In the genomic region with DNA sequence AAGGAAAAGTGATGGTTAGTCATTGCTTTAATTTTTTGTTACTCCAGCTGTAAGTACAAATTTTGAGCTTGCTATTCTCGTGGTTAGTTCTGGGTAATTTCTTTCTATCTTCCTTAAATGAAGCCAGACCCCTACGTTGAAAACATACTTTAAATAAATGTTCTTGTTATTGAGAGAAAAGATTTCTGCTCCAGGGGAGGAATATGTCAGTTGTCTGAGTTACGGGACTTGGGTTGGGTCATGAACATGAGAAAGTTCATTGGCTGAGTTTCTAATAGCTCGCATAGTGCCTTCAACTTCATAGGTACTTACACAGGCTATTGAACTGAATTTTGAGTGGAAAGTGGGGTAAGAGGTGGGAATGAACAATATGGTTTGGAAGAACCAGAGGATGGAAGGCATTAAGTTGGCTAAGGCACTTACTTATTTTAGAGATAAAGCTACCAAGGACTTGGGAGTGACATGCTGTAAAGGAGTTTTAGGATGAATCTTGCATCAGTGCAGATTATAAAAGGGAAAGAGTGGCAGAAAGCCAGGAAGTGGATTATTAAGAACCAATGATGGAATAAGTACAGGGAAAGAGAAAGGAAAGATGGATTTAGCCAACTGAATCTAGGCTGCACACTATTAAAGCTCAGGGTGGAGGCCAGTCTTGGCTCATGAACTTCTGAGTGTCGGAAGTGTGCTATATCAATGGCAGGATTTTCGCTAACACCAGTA, we compare ENCODE assay signal across 10 cellular contexts. TPM values are rescaled to one million over a fixed set of nuclear protein-coding genes. Genes with fewer than 3 reads are reported as not detected.
DNase-seq lines count a peak whose midpoint lies in the region; ATAC-seq lines count a peak whose summit lies in the region.
"Had no signal": no experiment of that assay in that cellular context is flagged by ENCODE, and none has a peak within 500 bp of the region (broad histone marks: within the 10 kb centered on the region; RNA-seq: fewer than 3 reads in every experiment).

No MANE protein-coding gene starts in this region.

- no peaks in the 10 kb centered on the region for H3K9me3 ChIP-seq in thymus (ENCODE audit: control insufficient read depth)

- H3K4me3 Mint-ChIP-seq in activated naive CD4-positive, alpha-beta T cell treated with anti-CD3 and anti-CD28 coated beads, Interleukin-2, amount 50 U/mL, for 24 hours: peak overlapping the region; percentile 93
- peak overlapping the region; percentile 98 for H3K4me3 Mint-ChIP-seq in activated naive CD8-positive, alpha-beta T cell treated with anti-CD3 and anti-CD28 coated beads for 36 hours

- ATAC-seq in GM18520 (IDR thresholded peaks at IDR 0.05; ENCODE audit: unreplicated experiment): no peak

- peaks cover 46% of the 10 kb centered on the region for H3K36me3 ChIP-seq in thymus (ENCODE audit: control insufficient read depth, insufficient read depth)

- 78% methylated on average over 6 of the region's 6 CpGs for WGBS in thymus

- H3K4me3 ChIP-seq in thymus (ENCODE audit: low read length): peak overlapping the region; percentile 62

- H3K9me3 Mint-ChIP-seq in activated naive CD4-positive, alpha-beta T cell treated with anti-CD3 and anti-CD28 coated beads, Interleukin-2, amount 50 U/mL, for 24 hours: no peaks in the 10 kb centered on the region
- peaks cover 4% of the 10 kb centered on the region for H3K9me3 Mint-ChIP-seq in activated naive CD8-positive, alpha-beta T cell treated with anti-CD3 and anti-CD28 coated beads for 36 hours

- peaks cover 52% of the 10 kb centered on the region for H3K4me1 Mint-ChIP-seq in activated naive CD4-positive, alpha-beta T cell treated with anti-CD3 and anti-CD28 coated beads, Interleukin-2, amount 50 U/mL, for 24 hours
- H3K4me1 Mint-ChIP-seq in activated naive CD8-positive, alpha-beta T cell treated with anti-CD3 and anti-CD28 coated beads for 36 hours: peaks cover 39% of the 10 kb centered on the region

- DNase-seq in activated naive CD4-positive, alpha-beta T cell treated with anti-CD3 and anti-CD28 coated beads, Interleukin-2, amount 50 U/mL, for 16 hours: no peak
- no peak for DNase-seq in activated naive CD8-positive, alpha-beta T cell treated with anti-CD3 and anti-CD28 coated beads for 36 hours
- DNase-seq in iris pigment epithelial cell (ENCODE audit: low read depth) (peak; percentile 35), DMS153 treated with DMSO at 0.1 percent for 48 hours (lab: John Stamatoyannopoulos, UW; ENCODE audit: unreplicated experiment) (no peak), NCI-H1694 treated with DMSO at 0.1 percent for 48 hours (lab: John Stamatoyannopoulos, UW) (no peak)
- DNase-seq: occipital lobe had no signal

- H3K27ac ChIP-seq in thymus (ENCODE audit: low read depth): no peak overlapping the region

- H3K27me3 ChIP-seq in thymus (ENCODE audit: control insufficient read depth, insufficient read depth): no peaks in the 10 kb centered on the region

- peaks cover 7% of the 10 kb centered on the region for H3K4me1 ChIP-seq in thymus (ENCODE audit: control insufficient read depth, insufficient read depth, low read length)

- H3K27me3 Mint-ChIP-seq in activated naive CD4-positive, alpha-beta T cell treated with anti-CD3 and anti-CD28 coated beads, Interleukin-2, amount 50 U/mL, for 24 hours: no peaks in the 10 kb centered on the region
- H3K27me3 Mint-ChIP-seq in activated naive CD8-positive, alpha-beta T cell treated with anti-CD3 and anti-CD28 coated beads for 36 hours: peaks cover 12% of the 10 kb centered on the region

- peaks cover 44% of the 10 kb centered on the region for H3K36me3 Mint-ChIP-seq in activated naive CD4-positive, alpha-beta T cell treated with anti-CD3 and anti-CD28 coated beads, Interleukin-2, amount 50 U/mL, for 24 hours
- peaks cover 63% of the 10 kb centered on the region for H3K36me3 Mint-ChIP-seq in activated naive CD8-positive, alpha-beta T cell treated with anti-CD3 and anti-CD28 coated beads for 36 hours

- peak overlapping the region; percentile 99 for H3K27ac Mint-ChIP-seq in activated naive CD4-positive, alpha-beta T cell treated with anti-CD3 and anti-CD28 coated beads, Interleukin-2, amount 50 U/mL, for 24 hours
- H3K27ac Mint-ChIP-seq in activated naive CD8-positive, alpha-beta T cell treated with anti-CD3 and anti-CD28 coated beads for 36 hours: peak overlapping the region; percentile 100

RNA-seq across cellular contexts. Expression of a gene that starts 1.4 kb away (rescaled TPM):
- 1,000 to 10,000 TPM; 2,531 to 2,622 TPM for total RNA-seq in activated naive CD8-positive, alpha-beta T cell treated with anti-CD3 and anti-CD28 coated beads for 36 hours
- 1,490 TPM for polyA plus RNA-seq in thymus

RNA-seq across cellular contexts. Expression of a gene that starts 24.8 kb away (rescaled TPM):
- 10 to 100 TPM; 43.2 to 44.1 TPM for total RNA-seq in activated naive CD8-positive, alpha-beta T cell treated with anti-CD3 and anti-CD28 coated beads for 36 hours
- polyA plus RNA-seq in thymus: 39.6 TPM

RNA-seq across cellular contexts. Expression of a gene that starts 59.5 kb away (rescaled TPM):
- total RNA-seq in activated naive CD8-positive, alpha-beta T cell treated with anti-CD3 and anti-CD28 coated beads for 36 hours: not detected
- 0.16 TPM for polyA plus RNA-seq in thymus
- total RNA-seq: Daoy had no signal
